21 cellular contexts compared by ENCODE assay signal in the genomic region with DNA sequence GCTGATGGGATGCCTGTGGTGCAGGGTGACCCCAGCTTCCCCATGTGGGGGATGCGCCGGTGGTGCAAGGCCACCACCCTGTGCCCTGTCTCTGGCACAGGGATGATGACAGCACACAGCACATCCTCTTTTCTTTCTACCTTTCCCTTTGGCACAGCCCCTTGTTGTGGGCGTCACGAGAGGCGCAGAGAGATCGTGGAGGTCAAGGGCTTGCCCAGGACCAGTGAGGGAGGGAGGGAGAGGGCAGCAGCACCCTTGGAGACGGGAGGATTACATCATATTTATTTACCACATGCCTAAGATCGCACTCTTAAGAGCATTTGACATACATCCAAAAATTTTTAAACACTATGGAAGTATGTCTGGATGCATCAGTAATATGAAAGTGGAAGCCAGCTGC. TPM values are rescaled to one million over a fixed set of nuclear protein-coding genes. Genes with fewer than 3 reads are reported as not detected.
DNase-seq lines count a peak whose midpoint lies in the region; ATAC-seq and TF ChIP-seq lines count a peak whose summit lies in the region.
"Had no signal": no experiment of that assay in that cellular context is flagged by ENCODE, and none has a peak within 500 bp of the region (broad histone marks: within the 10 kb centered on the region; RNA-seq: fewer than 3 reads in every experiment).

No MANE protein-coding gene starts in this region.

- no peak for ATAC-seq in activated CD8-positive, alpha-beta memory T cell treated with anti-CD3 and anti-CD28 coated beads, Interleukin-2, amount 10 ng/mL, durations not matched to agents 7 days and 5 days

- peak overlapping the region in 2 of 3 experiments; percentile 85 to 90 for H3K27ac Mint-ChIP-seq in nephron
- H3K27ac Mint-ChIP-seq in activated CD8-positive, alpha-beta memory T cell treated with anti-CD3 and anti-CD28 coated beads, Interleukin-2, amount 10 ng/mL, durations not matched to agents 7 days and 5 days = no peak overlapping the region
- H3K27ac Mint-ChIP-seq: activated naive CD4-positive, alpha-beta T cell treated with anti-CD3 and anti-CD28 coated beads, Interleukin-2, amount 50 U/mL, for 24 hours; CD4-positive, CD25-positive, alpha-beta regulatory T cell; endodermal cell; mesothelial cell of epicardium; T-helper 2 cell treated with Interferon-gamma antibody and Interleukin-4, amounts not matched to agents 5 μg/mL and 100 μg/mL, for 36 hours had no signal

- H3K4me3 Mint-ChIP-seq in nephron = no peak overlapping the region
- no peak overlapping the region for H3K4me3 Mint-ChIP-seq in activated CD8-positive, alpha-beta memory T cell treated with anti-CD3 and anti-CD28 coated beads, Interleukin-2, amount 10 ng/mL, durations not matched to agents 7 days and 5 days
- H3K4me3 Mint-ChIP-seq: activated naive CD4-positive, alpha-beta T cell treated with anti-CD3 and anti-CD28 coated beads, Interleukin-2, amount 50 U/mL, for 24 hours; CD4-positive, CD25-positive, alpha-beta regulatory T cell; endodermal cell; mesothelial cell of epicardium; T-helper 2 cell treated with Interferon-gamma antibody and Interleukin-4, amounts not matched to agents 5 μg/mL and 100 μg/mL, for 36 hours had no signal

- no peaks in the 10 kb centered on the region for H3K4me1 ChIP-seq in breast epithelium
- peaks cover 14 to 40% of the 10 kb centered on the region in 2 donors for H3K4me1 ChIP-seq in uterus

- no peaks in the 10 kb centered on the region for H3K27me3 ChIP-seq in breast epithelium
- no peaks in the 10 kb centered on the region for H3K27me3 ChIP-seq in uterus
- H3K27me3 ChIP-seq: cardiac muscle cell, pancreas had no signal

- no peaks in the 10 kb centered on the region for H3K27me3 Mint-ChIP-seq in nephron (ENCODE audit: low read depth)
- peaks cover 3% of the 10 kb centered on the region for H3K27me3 Mint-ChIP-seq in activated CD8-positive, alpha-beta memory T cell treated with anti-CD3 and anti-CD28 coated beads, Interleukin-2, amount 10 ng/mL, durations not matched to agents 7 days and 5 days
- H3K27me3 Mint-ChIP-seq: activated naive CD4-positive, alpha-beta T cell treated with anti-CD3 and anti-CD28 coated beads, Interleukin-2, amount 50 U/mL, for 24 hours; CD4-positive, CD25-positive, alpha-beta regulatory T cell had no signal

- H3K36me3 ChIP-seq in breast epithelium (no peaks in the 10 kb centered on the region), uterus (no peaks in the 10 kb centered on the region)

- no peak for TF ChIP-seq POLR2A in breast epithelium (IDR thresholded peaks at IDR 0.05)
- no peak for TF ChIP-seq POLR2A in uterus (IDR thresholded peaks at IDR 0.05)

- intact Hi-C loops in breast epithelium (cut with DNase I; ENCODE audit: low total_unique reads) = no loop called here
- intact Hi-C loops in uterus (cut with DNase I; ENCODE audit: low total_unique reads) = no loop called here
- intact Hi-C loops in posterior cingulate gyrus (cut with DNase I) = no loop called here

- H3K9me3 ChIP-seq in breast epithelium = no peaks in the 10 kb centered on the region
- no peaks in the 10 kb centered on the region for H3K9me3 ChIP-seq in uterus
- H3K9me3 ChIP-seq: pancreas had no signal

- H3K27ac ChIP-seq in breast epithelium (peak overlapping the region in 1 of 2 donors; percentile 81), uterus (peak overlapping the region; percentile 93 to 94)
- H3K27ac ChIP-seq: 22Rv1, cardiac muscle cell, pancreas had no signal

- H3K36me3 Mint-ChIP-seq in nephron (ENCODE audit: low read depth) = peaks cover 14% of the 10 kb centered on the region
- H3K36me3 Mint-ChIP-seq in activated CD8-positive, alpha-beta memory T cell treated with anti-CD3 and anti-CD28 coated beads, Interleukin-2, amount 10 ng/mL, durations not matched to agents 7 days and 5 days = no peaks in the 10 kb centered on the region
- H3K36me3 Mint-ChIP-seq: activated naive CD4-positive, alpha-beta T cell treated with anti-CD3 and anti-CD28 coated beads, Interleukin-2, amount 50 U/mL, for 24 hours had no signal

- TF ChIP-seq CTCF in breast epithelium (IDR thresholded peaks at IDR 0.05) = no peak
- TF ChIP-seq CTCF in nephron (IDR thresholded peaks at IDR 0.05; ENCODE audit: unreplicated experiment in 3 of 3) = no peak
- no peak for TF ChIP-seq CTCF in uterus (IDR thresholded peaks at IDR 0.05)

- no peaks in the 10 kb centered on the region for H3K9me3 Mint-ChIP-seq in nephron
- H3K9me3 Mint-ChIP-seq in activated CD8-positive, alpha-beta memory T cell treated with anti-CD3 and anti-CD28 coated beads, Interleukin-2, amount 10 ng/mL, durations not matched to agents 7 days and 5 days (ENCODE audit: low read depth) = no peaks in the 10 kb centered on the region
- H3K9me3 Mint-ChIP-seq: activated naive CD4-positive, alpha-beta T cell treated with anti-CD3 and anti-CD28 coated beads, Interleukin-2, amount 50 U/mL, for 24 hours; CD4-positive, CD25-positive, alpha-beta regulatory T cell; endodermal cell; mesothelial cell of epicardium; T-helper 2 cell treated with Interferon-gamma antibody and Interleukin-4, amounts not matched to agents 5 μg/mL and 100 μg/mL, for 36 hours had no signal

- DNase-seq in T47D (ENCODE audit: low read depth in 1 of 2, low spot score in 1 of 2) = peak; percentile 31 to 57
- DNase-seq in breast epithelium (ENCODE audit: low spot score in 2 of 2) = no peak
- peak; percentile 53 for DNase-seq in fibroblast of peridontal ligament (ENCODE audit: extremely low read depth)
- DNase-seq in uterus = no peak
- no peak for DNase-seq in posterior cingulate gyrus
- no peak for DNase-seq in SKM-1 (lab: John Stamatoyannopoulos, UW; ENCODE audit: unreplicated experiment)
- no peak for DNase-seq in activated CD8-positive, alpha-beta memory T cell treated with anti-CD3 and anti-CD28 coated beads, Interleukin-2, amount 10 ng/mL, durations not matched to agents 7 days and 5 days
- DNase-seq: activated CD4-positive, alpha-beta T cell treated with anti-CD3 and anti-CD28 coated beads for 48 hours; activated T-cell treated with anti-CD3 and anti-CD28 coated beads for 4 hours; CD4-positive, CD25-positive, alpha-beta regulatory T cell; endodermal cell; GOT3; NCI-H187; NCI-H446 treated with DMSO at 0.1 percent for 48 hours had no signal

- peaks cover 32% of the 10 kb centered on the region for H3K4me1 Mint-ChIP-seq in nephron
- H3K4me1 Mint-ChIP-seq in activated CD8-positive, alpha-beta memory T cell treated with anti-CD3 and anti-CD28 coated beads, Interleukin-2, amount 10 ng/mL, durations not matched to agents 7 days and 5 days = peaks cover 14% of the 10 kb centered on the region
- H3K4me1 Mint-ChIP-seq: endodermal cell had no signal

- H3K4me3 ChIP-seq in breast epithelium (no peak overlapping the region), uterus (no peak overlapping the region)
- H3K4me3 ChIP-seq: cardiac muscle cell, pancreas had no signal

- in situ Hi-C loops in T47D (cut with HindIII; ENCODE audit: low pct_unique_long_range_greater_than_20kb, low sequenced_read_pairs) = no loop called here

- CTCF ChIA-PET in activated CD8-positive, alpha-beta memory T cell treated with anti-CD3 and anti-CD28 coated beads, Interleukin-2, amount 10 ng/mL, durations not matched to agents 7 days and 5 days (lab: Charles Lee) = no interaction called here

RNA-seq across cellular contexts. Expression of a gene that starts 12.6 kb away (rescaled TPM):
- 10 to 100 TPM; 32.5 to 58.3 (median 37.1) TPM for total RNA-seq in breast epithelium
- total RNA-seq in uterus = 100 to 1,000 TPM in 1 of 4 donors, 10 to 100 TPM in 3; 27.5 to 118 (median 51.9) TPM
- 1 to 10 TPM; 1.8 to 2.2 TPM for total RNA-seq in activated CD8-positive, alpha-beta memory T cell treated with anti-CD3 and anti-CD28 coated beads, Interleukin-2, amount 10 ng/mL, durations not matched to agents 7 days and 5 days

Comparison
In these comparisons a context has a peak if more than half of its experiments do, and no peak if none do; other contexts are left out.
1. DNase-seq: peak in T47D (2 of 2) and fibroblast of peridontal ligament (single experiment); none in breast epithelium (0 of 2), uterus (0 of 2), posterior cingulate gyrus (0 of 10), SKM-1 (single experiment) and activated CD8-positive, alpha-beta memory T cell treated with anti-CD3 and anti-CD28 coated beads, Interleukin-2, amount 10 ng/mL, durations not matched to agents 7 days and 5 days (single experiment).
2. RNA of a gene that starts 12.6 kb away (total RNA-seq): 27.5 to 118 TPM in uterus and 32.5 to 58.3 TPM in breast epithelium; 1.8 to 2.2 TPM in activated CD8-positive, alpha-beta memory T cell treated with anti-CD3 and anti-CD28 coated beads, Interleukin-2, amount 10 ng/mL, durations not matched to agents 7 days and 5 days; every median in the first group is over 4 times any median in the second.